1 cellular context compared by ENCODE assay signal in genomic region chr17:74761419-74761818, GRCh38.
TF ChIP-seq lines count a peak whose summit lies in the region.

No MANE protein-coding gene starts in this region.

TF ChIP-seq in liver, 16 proteins besides CTCF, POLR2A, EP300 and RAD21 (continued from another document):
- no peak for TF ChIP-seq REST (IDR thresholded peaks at IDR 0.05)
- TF ChIP-seq GABPA (IDR thresholded peaks at IDR 0.05 in 1 of 2, conservative IDR thresholded peaks at IDR 0.05 in 1 of 2): no peak
- no peak for TF ChIP-seq MAX (IDR thresholded peaks at IDR 0.05)
